ENCODE assay signal across 1 cellular context in genomic region chr19:48446579-48446978, GRCh38.
TF ChIP-seq lines count a peak whose summit lies in the region.

No MANE protein-coding gene starts in this region.

TF ChIP-seq in HEK293, 187 proteins besides CTCF, POLR2A, EP300 and RAD21 (continued from another document):
- TF ChIP-seq, protein P1, sequence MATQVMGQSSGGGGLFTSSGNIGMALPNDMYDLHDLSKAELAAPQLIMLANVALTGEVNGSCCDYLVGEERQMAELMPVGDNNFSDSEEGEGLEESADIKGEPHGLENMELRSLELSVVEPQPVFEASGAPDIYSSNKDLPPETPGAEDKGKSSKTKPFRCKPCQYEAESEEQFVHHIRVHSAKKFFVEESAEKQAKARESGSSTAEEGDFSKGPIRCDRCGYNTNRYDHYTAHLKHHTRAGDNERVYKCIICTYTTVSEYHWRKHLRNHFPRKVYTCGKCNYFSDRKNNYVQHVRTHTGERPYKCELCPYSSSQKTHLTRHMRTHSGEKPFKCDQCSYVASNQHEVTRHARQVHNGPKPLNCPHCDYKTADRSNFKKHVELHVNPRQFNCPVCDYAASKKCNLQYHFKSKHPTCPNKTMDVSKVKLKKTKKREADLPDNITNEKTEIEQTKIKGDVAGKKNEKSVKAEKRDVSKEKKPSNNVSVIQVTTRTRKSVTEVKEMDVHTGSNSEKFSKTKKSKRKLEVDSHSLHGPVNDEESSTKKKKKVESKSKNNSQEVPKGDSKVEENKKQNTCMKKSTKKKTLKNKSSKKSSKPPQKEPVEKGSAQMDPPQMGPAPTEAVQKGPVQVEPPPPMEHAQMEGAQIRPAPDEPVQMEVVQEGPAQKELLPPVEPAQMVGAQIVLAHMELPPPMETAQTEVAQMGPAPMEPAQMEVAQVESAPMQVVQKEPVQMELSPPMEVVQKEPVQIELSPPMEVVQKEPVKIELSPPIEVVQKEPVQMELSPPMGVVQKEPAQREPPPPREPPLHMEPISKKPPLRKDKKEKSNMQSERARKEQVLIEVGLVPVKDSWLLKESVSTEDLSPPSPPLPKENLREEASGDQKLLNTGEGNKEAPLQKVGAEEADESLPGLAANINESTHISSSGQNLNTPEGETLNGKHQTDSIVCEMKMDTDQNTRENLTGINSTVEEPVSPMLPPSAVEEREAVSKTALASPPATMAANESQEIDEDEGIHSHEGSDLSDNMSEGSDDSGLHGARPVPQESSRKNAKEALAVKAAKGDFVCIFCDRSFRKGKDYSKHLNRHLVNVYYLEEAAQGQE (tag by site-specific recombination; IDR thresholded peaks at IDR 0.05), result peak; percentile 45
- TF ChIP-seq ZBTB10 (tag by site-specific recombination; IDR thresholded peaks at IDR 0.05), result no peak
